1 cellular context compared by ENCODE assay signal in the genomic region with DNA sequence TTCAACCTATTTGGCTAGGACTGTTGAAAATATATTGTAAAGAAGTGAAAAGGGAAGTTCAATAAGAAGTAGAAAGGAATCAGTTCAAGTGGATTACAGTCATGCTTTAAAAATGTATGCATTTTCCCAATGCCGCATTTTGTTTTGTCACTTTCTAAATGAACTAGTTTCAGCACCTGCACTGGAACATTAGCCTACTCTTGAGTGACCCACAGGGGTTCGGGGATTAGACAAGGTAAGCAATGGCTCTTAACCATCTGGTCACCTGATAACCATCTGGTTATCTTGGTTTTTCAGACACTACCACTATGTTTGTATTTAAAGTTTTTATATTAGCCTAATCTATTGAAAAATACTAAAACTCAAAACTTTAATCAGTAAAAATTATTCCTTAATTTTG.
TF ChIP-seq lines count a peak whose summit lies in the region.

No MANE protein-coding gene starts in this region.

TF ChIP-seq in K562, 482 proteins besides CTCF, POLR2A, EP300 and RAD21 (continued from another document and continues in another):
- TF ChIP-seq, protein P1, sequence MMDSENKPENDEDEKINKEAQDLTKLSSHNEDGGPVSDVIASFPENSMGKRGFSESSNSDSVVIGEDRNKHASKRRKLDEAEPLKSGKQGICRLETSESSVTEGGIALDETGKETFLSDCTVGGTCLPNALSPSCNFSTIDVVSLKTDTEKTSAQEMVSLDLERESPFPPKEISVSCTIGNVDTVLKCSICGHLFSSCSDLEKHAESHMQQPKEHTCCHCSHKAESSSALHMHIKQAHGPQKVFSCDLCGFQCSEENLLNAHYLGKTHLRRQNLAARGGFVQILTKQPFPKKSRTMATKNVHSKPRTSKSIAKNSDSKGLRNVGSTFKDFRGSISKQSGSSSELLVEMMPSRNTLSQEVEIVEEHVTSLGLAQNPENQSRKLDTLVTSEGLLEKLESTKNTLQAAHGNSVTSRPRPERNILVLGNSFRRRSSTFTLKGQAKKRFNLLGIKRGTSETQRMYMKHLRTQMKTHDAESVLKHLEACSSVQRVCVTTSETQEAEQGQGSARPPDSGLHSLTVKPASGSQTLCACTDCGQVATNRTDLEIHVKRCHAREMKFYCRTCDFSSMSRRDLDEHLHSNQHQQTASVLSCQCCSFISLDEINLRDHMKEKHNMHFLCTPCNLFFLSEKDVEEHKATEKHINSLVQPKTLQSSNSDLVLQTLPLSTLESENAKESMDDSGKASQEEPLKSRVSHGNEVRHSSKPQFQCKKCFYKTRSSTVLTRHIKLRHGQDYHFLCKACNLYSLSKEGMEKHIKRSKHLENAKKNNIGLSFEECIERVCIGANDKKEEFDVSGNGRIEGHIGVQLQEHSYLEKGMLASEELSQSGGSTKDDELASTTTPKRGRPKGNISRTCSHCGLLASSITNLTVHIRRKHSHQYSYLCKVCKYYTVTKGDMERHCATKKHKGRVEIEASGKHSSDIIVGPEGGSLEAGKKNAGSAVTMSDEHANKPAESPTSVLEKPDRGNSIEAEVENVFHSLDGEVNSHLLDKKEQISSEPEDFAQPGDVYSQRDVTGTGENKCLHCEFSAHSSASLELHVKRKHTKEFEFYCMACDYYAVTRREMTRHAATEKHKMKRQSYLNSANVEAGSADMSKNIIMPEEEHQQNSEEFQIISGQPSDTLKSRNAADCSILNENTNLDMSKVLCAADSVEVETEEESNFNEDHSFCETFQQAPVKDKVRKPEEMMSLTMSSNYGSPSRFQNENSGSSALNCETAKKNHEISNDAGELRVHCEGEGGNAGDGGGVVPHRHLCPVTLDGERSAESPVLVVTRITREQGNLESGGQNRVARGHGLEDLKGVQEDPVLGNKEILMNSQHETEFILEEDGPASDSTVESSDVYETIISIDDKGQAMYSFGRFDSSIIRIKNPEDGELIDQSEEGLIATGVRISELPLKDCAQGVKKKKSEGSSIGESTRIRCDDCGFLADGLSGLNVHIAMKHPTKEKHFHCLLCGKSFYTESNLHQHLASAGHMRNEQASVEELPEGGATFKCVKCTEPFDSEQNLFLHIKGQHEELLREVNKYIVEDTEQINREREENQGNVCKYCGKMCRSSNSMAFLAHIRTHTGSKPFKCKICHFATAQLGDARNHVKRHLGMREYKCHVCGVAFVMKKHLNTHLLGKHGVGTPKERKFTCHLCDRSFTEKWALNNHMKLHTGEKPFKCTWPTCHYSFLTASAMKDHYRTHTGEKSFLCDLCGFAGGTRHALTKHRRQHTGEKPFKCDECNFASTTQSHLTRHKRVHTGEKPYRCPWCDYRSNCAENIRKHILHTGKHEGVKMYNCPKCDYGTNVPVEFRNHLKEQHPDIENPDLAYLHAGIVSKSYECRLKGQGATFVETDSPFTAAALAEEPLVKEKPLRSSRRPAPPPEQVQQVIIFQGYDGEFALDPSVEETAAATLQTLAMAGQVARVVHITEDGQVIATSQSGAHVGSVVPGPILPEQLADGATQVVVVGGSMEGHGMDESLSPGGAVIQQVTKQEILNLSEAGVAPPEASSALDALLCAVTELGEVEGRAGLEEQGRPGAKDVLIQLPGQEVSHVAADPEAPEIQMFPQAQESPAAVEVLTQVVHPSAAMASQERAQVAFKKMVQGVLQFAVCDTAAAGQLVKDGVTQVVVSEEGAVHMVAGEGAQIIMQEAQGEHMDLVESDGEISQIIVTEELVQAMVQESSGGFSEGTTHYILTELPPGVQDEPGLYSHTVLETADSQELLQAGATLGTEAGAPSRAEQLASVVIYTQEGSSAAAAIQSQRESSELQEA (IDR thresholded peaks at IDR 0.05; ENCODE audit: low read depth): no peak
- no peak for TF ChIP-seq NELFE (IDR thresholded peaks at IDR 0.05; ENCODE audit: insufficient read depth, insufficient read length)
- no peak for TF ChIP-seq ESRRB (CRISPR knock-in tag; IDR thresholded peaks at IDR 0.05; ENCODE audit: borderline replicate concordance)
- peak; percentile 92 for TF ChIP-seq CBFA2T2 (conservative IDR thresholded peaks at IDR 0.05)
- TF ChIP-seq TAF9B (IDR thresholded peaks at IDR 0.05; ENCODE audit: partially characterized antibody): no peak
- TF ChIP-seq SREBF2 (CRISPR knock-in tag; IDR thresholded peaks at IDR 0.05): no peak
- TF ChIP-seq, protein P2, sequence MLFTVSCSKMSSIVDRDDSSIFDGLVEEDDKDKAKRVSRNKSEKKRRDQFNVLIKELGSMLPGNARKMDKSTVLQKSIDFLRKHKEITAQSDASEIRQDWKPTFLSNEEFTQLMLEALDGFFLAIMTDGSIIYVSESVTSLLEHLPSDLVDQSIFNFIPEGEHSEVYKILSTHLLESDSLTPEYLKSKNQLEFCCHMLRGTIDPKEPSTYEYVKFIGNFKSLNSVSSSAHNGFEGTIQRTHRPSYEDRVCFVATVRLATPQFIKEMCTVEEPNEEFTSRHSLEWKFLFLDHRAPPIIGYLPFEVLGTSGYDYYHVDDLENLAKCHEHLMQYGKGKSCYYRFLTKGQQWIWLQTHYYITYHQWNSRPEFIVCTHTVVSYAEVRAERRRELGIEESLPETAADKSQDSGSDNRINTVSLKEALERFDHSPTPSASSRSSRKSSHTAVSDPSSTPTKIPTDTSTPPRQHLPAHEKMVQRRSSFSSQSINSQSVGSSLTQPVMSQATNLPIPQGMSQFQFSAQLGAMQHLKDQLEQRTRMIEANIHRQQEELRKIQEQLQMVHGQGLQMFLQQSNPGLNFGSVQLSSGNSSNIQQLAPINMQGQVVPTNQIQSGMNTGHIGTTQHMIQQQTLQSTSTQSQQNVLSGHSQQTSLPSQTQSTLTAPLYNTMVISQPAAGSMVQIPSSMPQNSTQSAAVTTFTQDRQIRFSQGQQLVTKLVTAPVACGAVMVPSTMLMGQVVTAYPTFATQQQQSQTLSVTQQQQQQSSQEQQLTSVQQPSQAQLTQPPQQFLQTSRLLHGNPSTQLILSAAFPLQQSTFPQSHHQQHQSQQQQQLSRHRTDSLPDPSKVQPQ (CRISPR knock-in tag; IDR thresholded peaks at IDR 0.05; ENCODE audit: borderline replicate concordance): no peak
- no peak for TF ChIP-seq ELF4 (CRISPR knock-in tag; IDR thresholded peaks at IDR 0.05)
- TF ChIP-seq SRSF9 (IDR thresholded peaks at IDR 0.05; ENCODE audit: borderline replicate concordance, low read depth, low read length): no peak
- no peak for TF ChIP-seq SREBF1 (IDR thresholded peaks at IDR 0.05; ENCODE audit: borderline replicate concordance, low read depth, low read length)
- TF ChIP-seq, protein P3, sequence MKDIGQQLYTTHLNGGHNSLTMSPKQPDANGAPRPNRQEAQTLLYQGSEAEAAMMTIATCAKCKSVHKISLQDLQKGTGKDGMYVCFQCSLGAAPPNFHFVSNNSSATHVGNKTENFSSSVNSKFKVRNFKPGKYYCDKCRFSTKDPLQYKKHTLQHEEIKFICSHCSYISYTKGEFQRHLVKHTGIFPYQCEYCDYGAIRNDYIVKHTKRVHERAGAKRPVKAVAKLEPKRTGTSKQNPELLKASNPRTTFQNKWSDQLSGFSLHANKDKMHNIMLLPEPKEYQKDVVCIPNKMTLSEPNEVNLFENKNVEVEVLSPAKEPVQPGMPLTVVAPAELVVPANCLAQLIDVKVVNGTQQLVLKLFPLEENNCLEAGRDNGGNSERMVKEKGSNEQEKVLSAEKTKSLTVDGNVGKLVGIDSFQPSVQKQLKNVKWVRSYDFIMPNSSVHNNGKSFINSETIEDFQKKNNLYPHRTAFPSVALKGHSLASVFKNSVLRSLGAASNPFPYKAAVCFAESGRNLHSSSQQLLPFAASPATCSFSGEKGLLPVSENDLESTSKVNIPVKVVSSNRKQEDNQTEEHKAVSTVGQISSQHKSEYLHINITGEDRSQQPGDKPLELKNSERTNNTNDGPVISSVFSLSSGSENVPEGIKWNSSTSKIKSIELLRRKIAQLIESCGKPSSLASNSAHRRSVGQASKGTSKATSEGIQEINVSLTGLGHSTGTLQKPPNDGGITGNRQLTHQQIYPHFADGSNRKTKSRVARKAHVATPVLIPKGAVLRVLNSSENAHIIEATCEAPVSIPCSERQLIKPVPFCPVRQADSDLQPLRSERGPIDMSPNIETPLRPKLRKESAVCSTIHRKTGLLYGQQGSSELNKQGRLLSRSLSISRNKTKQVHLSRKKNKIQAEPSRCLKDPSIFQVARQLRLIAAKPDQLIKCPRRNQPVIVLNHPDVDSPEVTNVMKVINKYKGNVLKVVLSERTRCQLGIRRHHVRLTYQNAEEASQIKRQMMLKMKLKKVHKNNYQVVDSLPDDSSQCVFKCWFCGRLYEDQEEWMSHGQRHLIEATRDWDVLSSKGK (CRISPR knock-in tag; IDR thresholded peaks at IDR 0.05): no peak
- TF ChIP-seq CBFA2T3 (IDR thresholded peaks at IDR 0.05): peak; percentile 95
- peak; percentile 83 for TF ChIP-seq SMARCA4 (IDR thresholded peaks at IDR 0.05)
- no peak for TF ChIP-seq BRCA1 (IDR thresholded peaks at IDR 0.05)
- no peak for TF ChIP-seq BRCA1 (CRISPR knock-in tag; IDR thresholded peaks at IDR 0.05)
- TF ChIP-seq NFE2 (IDR thresholded peaks at IDR 0.05; ENCODE audit: low read depth): 0 out of 2 replicates have a peak, but pooled peaks have one; percentile 5
- TF ChIP-seq C11orf30 (IDR thresholded peaks at IDR 0.05; ENCODE audit: low read depth): no peak
- peak; percentile 86 for TF ChIP-seq DPF2 (IDR thresholded peaks at IDR 0.05)
- no peak for TF ChIP-seq ZNF589 (CRISPR knock-in tag; IDR thresholded peaks at IDR 0.05; ENCODE audit: low read depth)
- TF ChIP-seq CXXC5 (CRISPR knock-in tag; IDR thresholded peaks at IDR 0.05): 0 out of 2 replicates have a peak, but pooled peaks have one; percentile 51
- no peak for TF ChIP-seq ZNF444 (CRISPR knock-in tag; IDR thresholded peaks at IDR 0.05)
- 0 out of 2 replicates have a peak, but pooled peaks have one; percentile 22 for TF ChIP-seq SMAD4 (CRISPR knock-in tag; conservative IDR thresholded peaks at IDR 0.05)
- no peak for TF ChIP-seq CC2D1A (IDR thresholded peaks at IDR 0.05)
- no peak for TF ChIP-seq EP400 (IDR thresholded peaks at IDR 0.05)
- TF ChIP-seq RBBP5 (IDR thresholded peaks at IDR 0.05; ENCODE audit: borderline replicate concordance, insufficient read depth, low read length, poor library complexity, severe bottlenecking): no peak
- no peak for TF ChIP-seq ZNF174 (CRISPR knock-in tag; IDR thresholded peaks at IDR 0.05)
- TF ChIP-seq NCOA4 (IDR thresholded peaks at IDR 0.05; ENCODE audit: partially characterized antibody): no peak
- no peak for TF ChIP-seq TSC22D4 (tag; IDR thresholded peaks at IDR 0.05)
- peak; percentile 70 for TF ChIP-seq GATA2 (CRISPR knock-in tag; IDR thresholded peaks at IDR 0.05)
- TF ChIP-seq, protein P4, sequence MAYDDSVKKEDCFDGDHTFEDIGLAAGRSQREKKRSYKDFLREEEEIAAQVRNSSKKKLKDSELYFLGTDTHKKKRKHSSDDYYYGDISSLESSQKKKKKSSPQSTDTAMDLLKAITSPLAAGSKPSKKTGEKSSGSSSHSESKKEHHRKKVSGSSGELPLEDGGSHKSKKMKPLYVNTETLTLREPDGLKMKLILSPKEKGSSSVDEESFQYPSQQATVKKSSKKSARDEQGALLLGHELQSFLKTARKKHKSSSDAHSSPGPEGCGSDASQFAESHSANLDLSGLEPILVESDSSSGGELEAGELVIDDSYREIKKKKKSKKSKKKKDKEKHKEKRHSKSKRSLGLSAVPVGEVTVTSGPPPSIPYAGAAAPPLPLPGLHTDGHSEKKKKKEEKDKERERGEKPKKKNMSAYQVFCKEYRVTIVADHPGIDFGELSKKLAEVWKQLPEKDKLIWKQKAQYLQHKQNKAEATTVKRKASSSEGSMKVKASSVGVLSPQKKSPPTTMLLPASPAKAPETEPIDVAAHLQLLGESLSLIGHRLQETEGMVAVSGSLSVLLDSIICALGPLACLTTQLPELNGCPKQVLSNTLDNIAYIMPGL (CRISPR knock-in tag; IDR thresholded peaks at IDR 0.05): no peak
- TF ChIP-seq MED1 (CRISPR knock-in tag; IDR thresholded peaks at IDR 0.05; ENCODE audit: borderline replicate concordance): no peak
- TF ChIP-seq ZNF584 (CRISPR knock-in tag; IDR thresholded peaks at IDR 0.05; ENCODE audit: low read depth): no peak
- TF ChIP-seq JUND (IDR thresholded peaks at IDR 0.05; ENCODE audit: borderline replicate concordance, low read depth, low read length): peak; percentile 53
- TF ChIP-seq JUND (tag; IDR thresholded peaks at IDR 0.05; ENCODE audit: borderline replicate concordance, low read depth, low read length): no peak; the same call in 2 of the 3 replicates
- TF ChIP-seq NUFIP1 (IDR thresholded peaks at IDR 0.05; ENCODE audit: partially characterized antibody): no peak
- TF ChIP-seq RFX1 (IDR thresholded peaks at IDR 0.05): no peak
- TF ChIP-seq, protein P5, sequence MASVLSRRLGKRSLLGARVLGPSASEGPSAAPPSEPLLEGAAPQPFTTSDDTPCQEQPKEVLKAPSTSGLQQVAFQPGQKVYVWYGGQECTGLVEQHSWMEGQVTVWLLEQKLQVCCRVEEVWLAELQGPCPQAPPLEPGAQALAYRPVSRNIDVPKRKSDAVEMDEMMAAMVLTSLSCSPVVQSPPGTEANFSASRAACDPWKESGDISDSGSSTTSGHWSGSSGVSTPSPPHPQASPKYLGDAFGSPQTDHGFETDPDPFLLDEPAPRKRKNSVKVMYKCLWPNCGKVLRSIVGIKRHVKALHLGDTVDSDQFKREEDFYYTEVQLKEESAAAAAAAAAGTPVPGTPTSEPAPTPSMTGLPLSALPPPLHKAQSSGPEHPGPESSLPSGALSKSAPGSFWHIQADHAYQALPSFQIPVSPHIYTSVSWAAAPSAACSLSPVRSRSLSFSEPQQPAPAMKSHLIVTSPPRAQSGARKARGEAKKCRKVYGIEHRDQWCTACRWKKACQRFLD (CRISPR knock-in tag; IDR thresholded peaks at IDR 0.05): no peak
- TF ChIP-seq KDM2B (CRISPR knock-in tag; IDR thresholded peaks at IDR 0.05): no peak
- no peak for TF ChIP-seq ZNF217 (CRISPR knock-in tag; IDR thresholded peaks at IDR 0.05)
- no peak for TF ChIP-seq ZNF146 (CRISPR knock-in tag; IDR thresholded peaks at IDR 0.05; ENCODE audit: unreplicated experiment)
- peak; percentile 51; the same call in 1 of the 2 replicates for TF ChIP-seq KHSRP (IDR thresholded peaks at IDR 0.05)
- TF ChIP-seq, protein P6, sequence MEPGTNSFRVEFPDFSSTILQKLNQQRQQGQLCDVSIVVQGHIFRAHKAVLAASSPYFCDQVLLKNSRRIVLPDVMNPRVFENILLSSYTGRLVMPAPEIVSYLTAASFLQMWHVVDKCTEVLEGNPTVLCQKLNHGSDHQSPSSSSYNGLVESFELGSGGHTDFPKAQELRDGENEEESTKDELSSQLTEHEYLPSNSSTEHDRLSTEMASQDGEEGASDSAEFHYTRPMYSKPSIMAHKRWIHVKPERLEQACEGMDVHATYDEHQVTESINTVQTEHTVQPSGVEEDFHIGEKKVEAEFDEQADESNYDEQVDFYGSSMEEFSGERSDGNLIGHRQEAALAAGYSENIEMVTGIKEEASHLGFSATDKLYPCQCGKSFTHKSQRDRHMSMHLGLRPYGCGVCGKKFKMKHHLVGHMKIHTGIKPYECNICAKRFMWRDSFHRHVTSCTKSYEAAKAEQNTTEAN (CRISPR knock-in tag; IDR thresholded peaks at IDR 0.05): no peak
- TF ChIP-seq, protein P7, sequence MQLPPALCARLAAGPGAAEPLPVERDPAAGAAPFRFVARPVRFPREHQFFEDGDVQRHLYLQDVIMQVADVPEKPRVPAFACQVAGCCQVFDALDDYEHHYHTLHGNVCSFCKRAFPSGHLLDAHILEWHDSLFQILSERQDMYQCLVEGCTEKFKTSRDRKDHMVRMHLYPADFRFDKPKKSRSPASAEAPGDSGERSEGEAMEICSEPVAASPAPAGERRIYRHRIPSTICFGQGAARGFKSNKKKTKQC (CRISPR knock-in tag; IDR thresholded peaks at IDR 0.05): no peak
- TF ChIP-seq ZNF707 (CRISPR knock-in tag; conservative IDR thresholded peaks at IDR 0.05): no peak
- TF ChIP-seq HDAC1 (IDR thresholded peaks at IDR 0.05): peak in 1 of 2 experiments; percentile 42; a peak in 1 of 4 replicates
